ENCODE assay signal across 23 cellular contexts in the genomic region with DNA sequence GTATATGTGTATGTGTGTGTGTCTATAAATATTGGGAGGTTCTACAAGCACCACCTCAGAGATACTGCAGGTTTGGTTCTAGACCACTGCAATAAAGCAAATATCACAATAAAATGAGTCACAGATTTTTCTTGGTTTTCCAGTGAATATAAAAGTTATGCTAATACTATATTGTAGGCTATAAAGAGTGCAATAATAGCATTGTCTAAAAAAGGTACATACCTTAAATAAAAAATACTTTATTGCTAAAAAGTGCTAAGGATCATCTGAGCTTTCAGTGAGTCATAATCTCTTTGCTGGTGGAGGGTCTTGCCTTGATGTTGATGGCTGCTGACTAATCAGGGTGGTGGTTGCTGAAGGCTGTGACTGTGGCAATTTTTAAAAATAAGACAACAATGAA.
"Had no signal": no experiment of that assay in that cellular context is flagged by ENCODE, and none has a peak within 500 bp of the region (broad histone marks: within the 10 kb centered on the region; RNA-seq: fewer than 3 reads in every experiment).

No MANE protein-coding gene starts in this region.

- DNase-seq: Kasumi-1, MV-4-11, NCI-H1048, NCI-H1105, NCI-H1417, NCI-H1436 treated with DMSO at 0.1 percent for 48 hours, NCI-H1694, NCI-H2029, NCI-H2081 treated with DMSO at 0.1 percent for 48 hours, NCI-H2171, NCI-H226, NCI-H446, NCI-H510A, NCI-H524 treated with DMSO at 0.1 percent for 48 hours, NCI-H69, NCI-H774, SHP77 had no signal

- FAIRE-seq: HTR-8/SVneo, K562 had no signal

- H3K9ac ChIP-seq: KMS-11 had no signal

- H3K4me3 ChIP-seq: K562 had no signal

- H3K27ac ChIP-seq: KMS-11, RWPE1 had no signal

- ATAC-seq: K562, Panc1, SK-N-SH treated with all-trans-retinoic acid at 6 μM for 48 hours had no signal

- H3K4me2 ChIP-seq: KMS-11 had no signal
